Comparison of ENCODE assay signal across 7 cellular contexts in genomic region chr15:83554558-83554957, GRCh38.
"Had no signal": no experiment of that assay in that cellular context is flagged by ENCODE, and none has a peak within 500 bp of the region (broad histone marks: within the 10 kb centered on the region; RNA-seq: fewer than 3 reads in every experiment).

No MANE protein-coding gene starts in this region.

- FAIRE-seq: G401.6, GM12878, GM12891, GM18507, GM19239 had no signal

- H3K4me3 ChIP-seq: GM12878 had no signal

- ATAC-seq: GM12878 had no signal

- DNase-seq: GDM1, GF-D8 had no signal
